ENCODE assay signal across 9 cellular contexts in genomic region chr21:42107881-42108553, GRCh38. TPM values are rescaled to one million over a fixed set of nuclear protein-coding genes. Genes with fewer than 3 reads are reported as not detected.
A peak's percentile ranks its signal among the peaks of the same experiment; 100 is the strongest.
DNase-seq lines count a peak whose midpoint lies in the region; ATAC-seq, FAIRE-seq and TF ChIP-seq lines count a peak whose summit lies in the region.
"Had no signal": no experiment of that assay in that cellular context is flagged by ENCODE, and none has a peak within 500 bp of the region (broad histone marks: within the 10 kb centered on the region; RNA-seq: fewer than 3 reads in every experiment).

No MANE protein-coding gene starts in this region.

- H3K9me3 ChIP-seq in astrocyte (ENCODE audit: insufficient read depth, low read depth, low read length) = no peaks in the 10 kb centered on the region
- H3K9me3 ChIP-seq in kidney (ENCODE audit: control insufficient read depth in 1 of 2, low read length in 2 of 2) = no peaks in the 10 kb centered on the region

- no peaks in the 10 kb centered on the region for H3K36me3 ChIP-seq in astrocyte (ENCODE audit: insufficient read depth, low read length)
- H3K36me3 ChIP-seq in kidney (ENCODE audit: control insufficient read depth in 1 of 2, insufficient read depth in 2 of 2, low read length in 2 of 2) = no peaks in the 10 kb centered on the region

- H3K36me3 Mint-ChIP-seq in T-helper 2 cell treated with Interferon-gamma antibody and Interleukin-4, amounts not matched to agents 5 μg/mL and 100 μg/mL, for 36 hours (ENCODE audit: low read depth) = no peaks in the 10 kb centered on the region
- H3K36me3 Mint-ChIP-seq in astrocyte (ENCODE audit: low read depth, unreplicated experiment) = no peaks in the 10 kb centered on the region

- no peak overlapping the region for H3K4me3 Mint-ChIP-seq in T-helper 2 cell treated with Interferon-gamma antibody and Interleukin-4, amounts not matched to agents 5 μg/mL and 100 μg/mL, for 36 hours
- H3K4me3 Mint-ChIP-seq in astrocyte (ENCODE audit: unreplicated experiment) = no peak overlapping the region

- no peak overlapping the region for H3K27ac Mint-ChIP-seq in T-helper 2 cell treated with Interferon-gamma antibody and Interleukin-4, amounts not matched to agents 5 μg/mL and 100 μg/mL, for 36 hours
- H3K27ac Mint-ChIP-seq in astrocyte (ENCODE audit: unreplicated experiment) = no peak overlapping the region

- peak; percentile 47 for DNase-seq in NCI-H1105 treated with DMSO at 0.1 percent for 48 hours (lab: John Stamatoyannopoulos, UW)
- peak; percentile 57 for DNase-seq in T-helper 2 cell treated with Interferon-gamma antibody and Interleukin-4, amounts not matched to agents 5 μg/mL and 100 μg/mL, for 36 hours (ENCODE audit: low spot score)
- peak; percentile 25 for DNase-seq in astrocyte (ENCODE audit: low read depth)
- peak; percentile 89 for DNase-seq in kidney
- DNase-seq in stimulated activated CD4-positive, alpha-beta T cell treated with anti-CD3 and anti-CD28 coated beads, Interleukin-4, amount 100 ng/mL, for 4 hours = peak; percentile 60 to 67
- DNase-seq in cerebellar nuclear complex (lab: John Stamatoyannopoulos, UW) = no peak

- no peaks in the 10 kb centered on the region for H3K9me3 Mint-ChIP-seq in T-helper 2 cell treated with Interferon-gamma antibody and Interleukin-4, amounts not matched to agents 5 μg/mL and 100 μg/mL, for 36 hours
- H3K9me3 Mint-ChIP-seq in astrocyte (ENCODE audit: unreplicated experiment) = no peaks in the 10 kb centered on the region

- no peaks in the 10 kb centered on the region for H3K79me2 ChIP-seq in astrocyte (ENCODE audit: insufficient read depth, low read length)

- TF ChIP-seq CTCF in astrocyte (IDR thresholded peaks at IDR 0.05; ENCODE audit: insufficient read depth, low read depth, low read length) (peak; percentile 21), kidney (IDR thresholded peaks at IDR 0.05; ENCODE audit: borderline replicate concordance, extremely low read depth, insufficient read depth) (peak; percentile 69)

- H3K4me1 ChIP-seq in astrocyte (ENCODE audit: insufficient read depth, low read length) (no peaks in the 10 kb centered on the region), kidney (ENCODE audit: control insufficient read depth in 1 of 2, insufficient read depth in 1 of 2, low read depth in 1 of 2, low read length in 2 of 2) (peaks cover 0 to 2% of the 10 kb centered on the region in 2 donors)

- ATAC-seq in GM18498 (IDR thresholded peaks at IDR 0.05; ENCODE audit: unreplicated experiment) (peak; percentile 89), HG02642 (IDR thresholded peaks at IDR 0.05; ENCODE audit: poor library complexity, unreplicated experiment) (peak; percentile 90)

- H3K4me2 ChIP-seq in astrocyte (ENCODE audit: low read length) = no peak overlapping the region

- no peak overlapping the region for H3K27ac ChIP-seq in astrocyte (ENCODE audit: low read depth, low read length)
- H3K27ac ChIP-seq in kidney (ENCODE audit: low read depth in 2 of 2, low read length in 2 of 2) = no peak overlapping the region

- FAIRE-seq in astrocyte (lab: Jason Lieb, UNC) (no peak), kidney (lab: Jason Lieb, UNC) (no peak)
- FAIRE-seq: islet of Langerhans had no signal

- H3K4me3 ChIP-seq in astrocyte (ENCODE audit: insufficient read depth, low read depth, low read length) = no peak overlapping the region
- H3K4me3 ChIP-seq in kidney (ENCODE audit: low read length in 2 of 2) = no peak overlapping the region

- H3K9ac ChIP-seq in astrocyte (ENCODE audit: low read length) (no peak overlapping the region), kidney (ENCODE audit: low read length in 2 of 2) (no peak overlapping the region)

- H3K27me3 ChIP-seq in astrocyte (ENCODE audit: insufficient read depth, low read length) = peaks cover 5% of the 10 kb centered on the region

- no peak overlapping the region for H2AFZ ChIP-seq in astrocyte (ENCODE audit: low read depth, low read length)

- no peaks in the 10 kb centered on the region for H4K20me1 ChIP-seq in astrocyte (ENCODE audit: insufficient read depth, low read length)

- intact Hi-C loops in kidney (cut with DNase I) = loop anchor here (10.0 kb wide), 1 partner anchor 93 kb away; the partner anchor contains the start of gene ZBTB21

- H3K4me1 Mint-ChIP-seq in T-helper 2 cell treated with Interferon-gamma antibody and Interleukin-4, amounts not matched to agents 5 μg/mL and 100 μg/mL, for 36 hours (ENCODE audit: low read depth) = peaks cover 2% of the 10 kb centered on the region
- no peaks in the 10 kb centered on the region for H3K4me1 Mint-ChIP-seq in astrocyte (ENCODE audit: low read depth, unreplicated experiment)

- peaks cover 8% of the 10 kb centered on the region for H3K27me3 Mint-ChIP-seq in T-helper 2 cell treated with Interferon-gamma antibody and Interleukin-4, amounts not matched to agents 5 μg/mL and 100 μg/mL, for 36 hours (ENCODE audit: low read depth)
- H3K27me3 Mint-ChIP-seq in astrocyte (ENCODE audit: low read depth, unreplicated experiment) = peaks cover 32% of the 10 kb centered on the region

RNA-seq across cellular contexts. Expression of gene UMODL1, which starts 36.9 kb away (rescaled TPM):
- total RNA-seq in astrocyte (0.10 TPM in 1 of 2 replicates, not detected in the other), kidney (not detected)
- polyA plus RNA-seq in kidney (ENCODE audit: insufficient read depth, low read depth, low replicate concordance) = 0.39 TPM

Comparison
In these comparisons a context has a peak if more than half of its experiments do, and no peak if none do; other contexts are left out.
1. DNase-seq: peak in NCI-H1105 treated with DMSO at 0.1 percent for 48 hours (single experiment), T-helper 2 cell treated with Interferon-gamma antibody and Interleukin-4, amounts not matched to agents 5 μg/mL and 100 μg/mL, for 36 hours (single experiment), astrocyte (single experiment), kidney (single experiment) and stimulated activated CD4-positive, alpha-beta T cell treated with anti-CD3 and anti-CD28 coated beads, Interleukin-4, amount 100 ng/mL, for 4 hours (2 of 2); none in cerebellar nuclear complex (0 of 2).